Comparison of ENCODE assay signal across 33 cellular contexts in genomic region chr5:83530186-83530585, GRCh38. TPM values are rescaled to one million over a fixed set of nuclear protein-coding genes. Genes with fewer than 3 reads are reported as not detected.
DNase-seq lines count a peak whose midpoint lies in the region; ATAC-seq, FAIRE-seq and TF ChIP-seq lines count a peak whose summit lies in the region.
"Had no signal": no experiment of that assay in that cellular context is flagged by ENCODE, and none has a peak within 500 bp of the region (broad histone marks: within the 10 kb centered on the region; RNA-seq: fewer than 3 reads in every experiment).

No MANE protein-coding gene starts in this region.

- peak overlapping the region; percentile 18 for H3K27ac ChIP-seq in astrocyte (ENCODE audit: low read depth, low read length)
- H3K27ac ChIP-seq: adrenal gland, gastrocnemius medialis, pancreas, RWPE1, VCaP had no signal

- peaks cover 14% of the 10 kb centered on the region for H4K20me1 ChIP-seq in astrocyte (ENCODE audit: insufficient read depth, low read length)

- no peak overlapping the region for H2AFZ ChIP-seq in astrocyte (ENCODE audit: low read depth, low read length)

- peaks cover 3% of the 10 kb centered on the region for H3K36me3 Mint-ChIP-seq in astrocyte (ENCODE audit: low read depth, unreplicated experiment)
- H3K36me3 Mint-ChIP-seq: activated CD8-positive, alpha-beta memory T cell treated with anti-CD3 and anti-CD28 coated beads, Interleukin-2, amount 10 ng/mL, durations not matched to agents 7 days and 5 days; natural killer cell had no signal

- TF ChIP-seq CTCF in astrocyte (IDR thresholded peaks at IDR 0.05; ENCODE audit: insufficient read depth, low read depth, low read length): no peak

- no peak overlapping the region for H3K4me3 Mint-ChIP-seq in astrocyte (ENCODE audit: unreplicated experiment)
- H3K4me3 Mint-ChIP-seq: activated CD8-positive, alpha-beta memory T cell treated with anti-CD3 and anti-CD28 coated beads, Interleukin-2, amount 10 ng/mL, durations not matched to agents 7 days and 5 days; endodermal cell; HFFc6; natural killer cell; type B pancreatic cell had no signal

- H3K4me1 ChIP-seq in HAP-1 (peaks cover 6% of the 10 kb centered on the region; the same call in 1 of the 2 replicates), astrocyte (ENCODE audit: insufficient read depth, low read length) (peaks cover 8% of the 10 kb centered on the region), skeletal muscle satellite cell (ENCODE audit: control insufficient read depth, insufficient read depth, low read length) (peaks cover 9% of the 10 kb centered on the region)
- H3K4me1 ChIP-seq: adrenal gland, gastrocnemius medialis, pancreas had no signal

- no peak for FAIRE-seq in astrocyte (lab: Jason Lieb, UNC)
- FAIRE-seq: D721Med, GM18507, HTR-8/SVneo, islet of Langerhans, pancreas had no signal

- DNase-seq in HAP-1 (ENCODE audit: low spot score in 2 of 2): peak; percentile 9 to 20
- peak; percentile 49 for DNase-seq in astrocyte (ENCODE audit: low read depth)
- peak; percentile 44 for DNase-seq in iris pigment epithelial cell (ENCODE audit: low read depth)
- DNase-seq in Right ventricle myocardium inferior (ENCODE audit: missing footprints): no peak
- DNase-seq in AG08396 (ENCODE audit: low spot score): no peak
- DNase-seq: activated CD8-positive, alpha-beta memory T cell treated with anti-CD3 and anti-CD28 coated beads, Interleukin-2, amount 10 ng/mL, durations not matched to agents 7 days and 5 days; activated naive CD4-positive, alpha-beta T cell; activated T-cell treated with anti-CD3 and anti-CD28 coated beads, Interleukin-2, amount 50 U/mL, for 48 hours; adrenal gland; cortex of kidney; endodermal cell; gastrocnemius medialis; HFFc6; KBM-7; MM.1S; natural killer cell; NCI-H2081; NCI-H446; pancreas; right cardiac atrium; stimulated activated CD4-positive, alpha-beta T cell treated with anti-CD3 and anti-CD28 coated beads, Interleukin-12 subunit alpha, Interleukin-12 subunit beta, amount 100 ng/mL, for 4 hours; stimulated activated CD4-positive, alpha-beta T cell treated with anti-CD3 and anti-CD28 coated beads, Interleukin-4, amount 100 ng/mL, for 1 hour had no signal

- peaks cover 6% of the 10 kb centered on the region for H3K4me1 Mint-ChIP-seq in astrocyte (ENCODE audit: low read depth, unreplicated experiment)
- H3K4me1 Mint-ChIP-seq: activated CD8-positive, alpha-beta memory T cell treated with anti-CD3 and anti-CD28 coated beads, Interleukin-2, amount 10 ng/mL, durations not matched to agents 7 days and 5 days; natural killer cell had no signal

- H3K9me3 ChIP-seq in HAP-1: no peaks in the 10 kb centered on the region
- no peaks in the 10 kb centered on the region for H3K9me3 ChIP-seq in astrocyte (ENCODE audit: insufficient read depth, low read depth, low read length)
- H3K9me3 ChIP-seq in skeletal muscle satellite cell (replicated peaks; ENCODE audit: low read length): no peaks in the 10 kb centered on the region
- H3K9me3 ChIP-seq: adrenal gland, gastrocnemius medialis, pancreas had no signal

- H3K4me2 ChIP-seq in astrocyte (ENCODE audit: low read length) (no peak overlapping the region), skeletal muscle satellite cell (ENCODE audit: low read length) (no peak overlapping the region)

- no peak overlapping the region for H3K9ac ChIP-seq in astrocyte (ENCODE audit: low read length)
- H3K9ac ChIP-seq in skeletal muscle satellite cell (ENCODE audit: low read depth, low read length): peak overlapping the region; percentile 39

- H3K9me3 Mint-ChIP-seq in astrocyte (ENCODE audit: unreplicated experiment): no peaks in the 10 kb centered on the region
- H3K9me3 Mint-ChIP-seq: endodermal cell, HFFc6, natural killer cell, type B pancreatic cell had no signal

- peak overlapping the region; percentile 12 for H3K27ac Mint-ChIP-seq in astrocyte (ENCODE audit: unreplicated experiment)
- H3K27ac Mint-ChIP-seq: activated CD8-positive, alpha-beta memory T cell treated with anti-CD3 and anti-CD28 coated beads, Interleukin-2, amount 10 ng/mL, durations not matched to agents 7 days and 5 days; endodermal cell; HFFc6; natural killer cell; type B pancreatic cell had no signal

- H3K27me3 ChIP-seq in HAP-1 (ENCODE audit: low read depth): no peaks in the 10 kb centered on the region
- no peaks in the 10 kb centered on the region for H3K27me3 ChIP-seq in astrocyte (ENCODE audit: insufficient read depth, low read length)
- H3K27me3 ChIP-seq in skeletal muscle satellite cell (ENCODE audit: control insufficient read depth, insufficient read depth, low read length): no peaks in the 10 kb centered on the region
- H3K27me3 ChIP-seq: adrenal gland, cardiac muscle cell, gastrocnemius medialis, pancreas had no signal

- ATAC-seq in Right ventricle myocardium inferior (no peak), GM21737 (IDR thresholded peaks at IDR 0.05; ENCODE audit: unreplicated experiment) (no peak)
- ATAC-seq: activated CD8-positive, alpha-beta memory T cell treated with anti-CD3 and anti-CD28 coated beads, Interleukin-2, amount 10 ng/mL, durations not matched to agents 7 days and 5 days; esophagus mucosa; gastrocnemius medialis; natural killer cell; pancreas; right cardiac atrium had no signal

- intact Hi-C loops in Right ventricle myocardium inferior (cut with DNase I): no loop called here

- H3K79me2 ChIP-seq in astrocyte (ENCODE audit: insufficient read depth, low read length): peaks cover 22% of the 10 kb centered on the region

- in situ Hi-C loops in HAP-1 (cut with MboI; ENCODE audit: low sequenced_read_pairs): no loop called here

- no peak overlapping the region for H3K4me3 ChIP-seq in HAP-1
- no peak overlapping the region for H3K4me3 ChIP-seq in astrocyte (ENCODE audit: insufficient read depth, low read depth, low read length)
- H3K4me3 ChIP-seq in skeletal muscle satellite cell (ENCODE audit: low read length): no peak overlapping the region
- H3K4me3 ChIP-seq: adrenal gland, cardiac muscle cell, gastrocnemius medialis, pancreas had no signal

- no peaks in the 10 kb centered on the region for H3K27me3 Mint-ChIP-seq in astrocyte (ENCODE audit: low read depth, unreplicated experiment)
- H3K27me3 Mint-ChIP-seq: type B pancreatic cell had no signal

- no peaks in the 10 kb centered on the region for H3K36me3 ChIP-seq in HAP-1 (replicated peaks)
- peaks cover 38% of the 10 kb centered on the region for H3K36me3 ChIP-seq in astrocyte (ENCODE audit: insufficient read depth, low read length)
- no peaks in the 10 kb centered on the region for H3K36me3 ChIP-seq in skeletal muscle satellite cell (ENCODE audit: insufficient read depth, low read length)
- H3K36me3 ChIP-seq: adrenal gland, gastrocnemius medialis, pancreas had no signal

RNA-seq across cellular contexts. Expression of gene VCAN, which starts 58.6 kb away (rescaled TPM):
- total RNA-seq in astrocyte (431 and 542 TPM in 2 replicates), Right ventricle myocardium inferior (41.2 TPM)
- 85.6 and 92.0 TPM in 2 replicates for total RNA-seq in skeletal muscle satellite cell (2012; rRNA removed)

Comparison
In these comparisons a context has a peak if more than half of its experiments do, and no peak if none do; other contexts are left out.
1. DNase-seq: peak in HAP-1 (2 of 2), astrocyte (single experiment) and iris pigment epithelial cell (single experiment); none in Right ventricle myocardium inferior (single experiment) and AG08396 (single experiment).
2. RNA of gene VCAN, which starts 58.6 kb away (total RNA-seq): 431 to 542 TPM in astrocyte; 41.2 TPM in Right ventricle myocardium inferior (single experiment); every median in the first group is over 10 times any median in the second.